7 cellular contexts compared by ENCODE assay signal in the genomic region with DNA sequence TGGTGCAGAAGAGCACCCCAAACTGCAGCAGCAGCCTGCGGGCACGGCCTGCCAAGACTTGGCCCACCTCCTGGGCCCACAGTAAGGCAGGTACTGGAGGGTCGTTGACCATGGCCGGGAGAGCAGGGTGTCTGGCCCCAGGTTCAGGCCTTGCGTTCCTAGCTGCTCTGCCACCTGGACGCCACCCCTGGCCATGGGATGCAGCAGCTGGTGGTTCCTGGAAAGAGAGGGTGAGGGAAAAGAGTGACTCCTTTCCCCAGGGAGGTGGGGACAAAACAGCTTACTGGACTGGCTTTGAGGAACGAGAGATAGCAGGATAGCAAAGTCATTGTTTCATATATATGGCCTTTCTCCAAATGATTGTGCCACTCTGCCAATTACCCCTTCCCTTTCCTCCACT. TPM values are rescaled to one million over a fixed set of nuclear protein-coding genes. Genes with fewer than 3 reads are reported as not detected.
A peak's percentile ranks its signal among the peaks of the same experiment; 100 is the strongest.
DNase-seq lines count a peak whose midpoint lies in the region; ATAC-seq and TF ChIP-seq lines count a peak whose summit lies in the region.

No MANE protein-coding gene starts in this region.

- peak overlapping the region; percentile 92 for H3K4me3 Mint-ChIP-seq in GM23338
- H3K4me3 Mint-ChIP-seq in natural killer cell treated with Interleukin-12 subunit alpha and Interleukin-12 subunit beta and Interleukin-15 and Interleukin-18, amount 100 ng/mL, for 72 hours, result peak overlapping the region; percentile 91

- CTCF ChIA-PET in HEK293T (lab: Yijun Ruan, JAX), result no interaction called here

- peak overlapping the region; percentile 98 for H3K27ac Mint-ChIP-seq in GM23338
- H3K27ac Mint-ChIP-seq in natural killer cell treated with Interleukin-12 subunit alpha and Interleukin-12 subunit beta and Interleukin-15 and Interleukin-18, amount 100 ng/mL, for 72 hours, result peak overlapping the region; percentile 77 to 90

- H3K79me2 ChIP-seq in GM23338 (replicated peaks; ENCODE audit: insufficient read depth), result peaks cover 9% of the 10 kb centered on the region
- H3K79me2 ChIP-seq in OCI-LY1 (ENCODE audit: insufficient read depth, low read length), result no peaks in the 10 kb centered on the region

- H3K4me1 Mint-ChIP-seq in GM23338, result peaks cover 32% of the 10 kb centered on the region
- H3K4me1 Mint-ChIP-seq in natural killer cell treated with Interleukin-12 subunit alpha and Interleukin-12 subunit beta and Interleukin-15 and Interleukin-18, amount 100 ng/mL, for 72 hours (ENCODE audit: low read depth in 2 of 2), result peaks cover 42 to 49% of the 10 kb centered on the region in 2 donors

- H4K20me1 ChIP-seq in GM23338 (replicated peaks; ENCODE audit: insufficient read depth) (no peaks in the 10 kb centered on the region; the same call in 1 of the 2 replicates), OCI-LY1 (ENCODE audit: insufficient read depth, low read length) (no peaks in the 10 kb centered on the region)

- H2AFZ ChIP-seq in GM23338, result peak overlapping the region; percentile 87; the same call in 1 of the 2 replicates
- H2AFZ ChIP-seq in OCI-LY1 (ENCODE audit: low read length), result no peak overlapping the region

- H3K9ac ChIP-seq in OCI-LY1 (ENCODE audit: low read length) (peak overlapping the region; percentile 77), duodenal mucosa (ENCODE audit: low read depth in 1 of 2, low read length in 2 of 2) (peak overlapping the region; percentile 40 to 76)

- TF ChIP-seq CTCF in GM23338 (conservative IDR thresholded peaks at IDR 0.05; ENCODE audit: low read depth in 2 of 2) (no peak), OCI-LY1 (IDR thresholded peaks at IDR 0.05; ENCODE audit: low read length) (no peak)

- peak overlapping the region; percentile 74; the same call in 1 of the 2 replicates for H3K27ac ChIP-seq in GM23338 (ENCODE audit: low read depth)
- peak overlapping the region; percentile 47 for H3K27ac ChIP-seq in OCI-LY1 (ENCODE audit: low read depth, low read length, poor library complexity, severe bottlenecking)
- H3K27ac ChIP-seq in duodenal mucosa (ENCODE audit: low read depth, low read length), result peak overlapping the region; percentile 70

- H3K4me3 ChIP-seq in GM23338 (peak overlapping the region; percentile 65), OCI-LY1 (ENCODE audit: low read depth, low read length, poor library complexity, severe bottlenecking) (peak overlapping the region; percentile 71), duodenal mucosa (ENCODE audit: low read depth in 1 of 2, low read length in 2 of 2) (peak overlapping the region; percentile 81 to 87)

- H3K4me1 ChIP-seq in GM23338 (ENCODE audit: insufficient read depth) (peaks cover 22% of the 10 kb centered on the region), OCI-LY1 (ENCODE audit: insufficient read depth, low read length, severe bottlenecking) (peaks cover 48% of the 10 kb centered on the region), duodenal mucosa (ENCODE audit: control insufficient read depth in 1 of 2, insufficient read depth in 2 of 2, low read length in 2 of 2) (peaks cover 31 to 38% of the 10 kb centered on the region in 2 donors)

- POLR2A ChIA-PET in HEK293T (lab: Yijun Ruan, JAX), result interaction anchor here (0.6 to 6.6 kb wide), 11 partner anchors 20 to 368 kb away, joined by 3 to 65 read pairs (median 3); partner anchors contain the start of genes ASRGL1, B3GAT3, HNRNPUL2 and LBHD1

- H3K4me2 ChIP-seq in GM23338 (peak overlapping the region; percentile 100), OCI-LY1 (ENCODE audit: low read length) (peak overlapping the region; percentile 90)

- peaks cover 27% of the 10 kb centered on the region for H3K27me3 Mint-ChIP-seq in GM23338 (ENCODE audit: insufficient read depth, low read depth, poor library complexity)
- no peaks in the 10 kb centered on the region for H3K27me3 Mint-ChIP-seq in natural killer cell treated with Interleukin-12 subunit alpha and Interleukin-12 subunit beta and Interleukin-15 and Interleukin-18, amount 100 ng/mL, for 72 hours

- DNase-seq in GM23338 (ENCODE audit: low spot score), result peak; percentile 48
- no peak for DNase-seq in natural killer cell treated with Interleukin-12 subunit alpha and Interleukin-12 subunit beta and Interleukin-15 and Interleukin-18, amount 100 ng/mL, for 72 hours (ENCODE audit: low spot score)
- no peak for DNase-seq in HEK293T (ENCODE audit: extremely low spot score)
- no peak for DNase-seq in sciatic nerve (ENCODE audit: low spot score)

- H3K27me3 ChIP-seq in GM23338 (ENCODE audit: insufficient read depth) (no peaks in the 10 kb centered on the region), OCI-LY1 (ENCODE audit: insufficient read depth, low read length) (no peaks in the 10 kb centered on the region), duodenal mucosa (ENCODE audit: control insufficient read depth in 1 of 2, insufficient read depth in 2 of 2, low read length in 2 of 2) (no peaks in the 10 kb centered on the region)

- intact Hi-C loops in sciatic nerve (cut with DNase I), result no loop called here

- H3K36me3 Mint-ChIP-seq in GM23338 (ENCODE audit: low read depth), result peaks cover 36% of the 10 kb centered on the region
- peaks cover 7% of the 10 kb centered on the region for H3K36me3 Mint-ChIP-seq in natural killer cell treated with Interleukin-12 subunit alpha and Interleukin-12 subunit beta and Interleukin-15 and Interleukin-18, amount 100 ng/mL, for 72 hours

- H3K9me3 ChIP-seq in OCI-LY1 (ENCODE audit: low read length) (no peaks in the 10 kb centered on the region), duodenal mucosa (ENCODE audit: control insufficient read depth in 1 of 2, low read length in 2 of 2) (no peaks in the 10 kb centered on the region)

- H3K36me3 ChIP-seq in GM23338 (ENCODE audit: insufficient read depth), result peaks cover 12% of the 10 kb centered on the region
- peaks cover 47% of the 10 kb centered on the region for H3K36me3 ChIP-seq in OCI-LY1 (ENCODE audit: insufficient read depth, low read length)
- peaks cover 6 to 16% of the 10 kb centered on the region in 2 donors for H3K36me3 ChIP-seq in duodenal mucosa (ENCODE audit: control insufficient read depth in 1 of 2, insufficient read depth in 2 of 2, low read length in 2 of 2)

- H3F3A ChIP-seq in GM23338 (replicated peaks; ENCODE audit: low read depth) (peaks cover 40% of the 10 kb centered on the region), OCI-LY1 (ENCODE audit: insufficient read depth, low read length) (0 out of 2 replicates have a peak, but pooled peaks cover 7% of the 10 kb centered on the region)

- no peaks in the 10 kb centered on the region for H3K9me2 ChIP-seq in GM23338 (ENCODE audit: insufficient read depth)
- no peaks in the 10 kb centered on the region for H3K9me2 ChIP-seq in OCI-LY1 (ENCODE audit: low read depth, low read length)

- H3K9me3 Mint-ChIP-seq in GM23338, result no peaks in the 10 kb centered on the region
- no peaks in the 10 kb centered on the region for H3K9me3 Mint-ChIP-seq in natural killer cell treated with Interleukin-12 subunit alpha and Interleukin-12 subunit beta and Interleukin-15 and Interleukin-18, amount 100 ng/mL, for 72 hours

- ATAC-seq in GM23338, result no peak
- no peak for ATAC-seq in natural killer cell treated with Interleukin-12 subunit alpha and Interleukin-12 subunit beta and Interleukin-15 and Interleukin-18, amount 100 ng/mL, for 72 hours
- ATAC-seq in sciatic nerve, result no peak
- no peak for ATAC-seq in GM19351 (IDR thresholded peaks at IDR 0.05; ENCODE audit: unreplicated experiment)

TF ChIP-seq in HEK293T, 16 proteins besides CTCF, POLR2A, EP300 and RAD21:
- TF ChIP-seq HDGF (IDR thresholded peaks at IDR 0.05; ENCODE audit: borderline replicate concordance) (no peak), LEF1 (IDR thresholded peaks at IDR 0.05; ENCODE audit: borderline replicate concordance) (no peak), ELF4 (IDR thresholded peaks at IDR 0.05) (no peak), CTBP1 (IDR thresholded peaks at IDR 0.05; ENCODE audit: borderline replicate concordance) (no peak), PKNOX1 (IDR thresholded peaks at IDR 0.05) (no peak), NFRKB (IDR thresholded peaks at IDR 0.05) (no peak), FOXM1 (IDR thresholded peaks at IDR 0.05; ENCODE audit: borderline replicate concordance) (no peak), SUZ12 (IDR thresholded peaks at IDR 0.05) (no peak), L3MBTL2 (conservative IDR thresholded peaks at IDR 0.05) (no peak)
TF ChIP-seq in HEK293T: peak in this region for 0.

RNA-seq across cellular contexts. Expression of gene BSCL2, which starts 1.8 kb away (rescaled TPM):
- 49.0 and 60.2 TPM in 2 replicates for total RNA-seq in GM23338 (2014; rRNA removed; shearing (Covaris generic))
- 81.7 and 91.5 TPM in 2 replicates for polyA plus RNA-seq in GM23338 (2016; fragmentation: Nextera tagmentation; extraction: Ambion mirVana)
- total RNA-seq in natural killer cell treated with Interleukin-12 subunit alpha and Interleukin-12 subunit beta and Interleukin-15 and Interleukin-18, amount 100 ng/mL, for 72 hours, result 10 to 100 TPM; 18.7 to 38.3 TPM
- 44.5 TPM for total RNA-seq in sciatic nerve

RNA-seq across cellular contexts. Expression of gene GNG3, which starts 2.1 kb away (rescaled TPM):
- 0.82 and 2.1 TPM in 2 replicates for total RNA-seq in GM23338 (2014; rRNA removed; shearing (Covaris generic))
- polyA plus RNA-seq in GM23338 (2016; fragmentation: Nextera tagmentation; extraction: Ambion mirVana), result 5.7 and 7.2 TPM in 2 replicates
- total RNA-seq in natural killer cell treated with Interleukin-12 subunit alpha and Interleukin-12 subunit beta and Interleukin-15 and Interleukin-18, amount 100 ng/mL, for 72 hours, result not detected
- total RNA-seq in sciatic nerve, result 1.4 TPM

RNA-seq across cellular contexts. Expression of gene LRRN4CL, which starts 16.1 kb away (rescaled TPM):
- total RNA-seq in GM23338 (2014; rRNA removed; shearing (Covaris generic)), result 0.12 and 0.21 TPM in 2 replicates
- 0.08 and 0.10 TPM in 2 replicates for polyA plus RNA-seq in GM23338 (2016; fragmentation: Nextera tagmentation; extraction: Ambion mirVana)
- total RNA-seq in natural killer cell treated with Interleukin-12 subunit alpha and Interleukin-12 subunit beta and Interleukin-15 and Interleukin-18, amount 100 ng/mL, for 72 hours, result under 1 TPM; 0.36 to 0.52 TPM
- 28.4 TPM for total RNA-seq in sciatic nerve

RNA-seq across cellular contexts. Expression of gene HNRNPUL2, which starts 21.9 kb away (rescaled TPM):
- 18.3 and 21.7 TPM in 2 replicates for total RNA-seq in GM23338 (2014; rRNA removed; shearing (Covaris generic))
- 9.4 and 10.9 TPM in 2 replicates for polyA plus RNA-seq in GM23338 (2016; fragmentation: Nextera tagmentation; extraction: Ambion mirVana)
- total RNA-seq in natural killer cell treated with Interleukin-12 subunit alpha and Interleukin-12 subunit beta and Interleukin-15 and Interleukin-18, amount 100 ng/mL, for 72 hours, result 10 to 100 TPM; 54.6 to 55.5 TPM
- total RNA-seq in sciatic nerve, result 51.2 TPM

RNA-seq across cellular contexts. Expression of gene TTC9C, which starts 22.9 kb away (rescaled TPM):
- total RNA-seq in GM23338 (2014; rRNA removed; shearing (Covaris generic)), result 27.5 and 51.4 TPM in 2 replicates
- polyA plus RNA-seq in GM23338 (2016; fragmentation: Nextera tagmentation; extraction: Ambion mirVana), result 42.0 and 42.6 TPM in 2 replicates
- 10 to 100 TPM; 36.8 to 39.4 TPM for total RNA-seq in natural killer cell treated with Interleukin-12 subunit alpha and Interleukin-12 subunit beta and Interleukin-15 and Interleukin-18, amount 100 ng/mL, for 72 hours
- total RNA-seq in sciatic nerve, result 30.9 TPM

Comparison
In these comparisons a context has a peak if more than half of its experiments do, and no peak if none do; other contexts are left out.
1. RNA of gene LRRN4CL, which starts 16.1 kb away (total RNA-seq): 28.4 TPM in sciatic nerve (single experiment); 0.36 to 0.52 TPM in natural killer cell treated with Interleukin-12 subunit alpha and Interleukin-12 subunit beta and Interleukin-15 and Interleukin-18, amount 100 ng/mL, for 72 hours and 0.12 to 0.21 TPM in GM23338; every median in the first group is over 10 times any median in the second.
2. Peak in every context shown above with its lines, with median percentiles within 50 percentile points of each other: H3K27ac ChIP-seq and H3K4me3 ChIP-seq.